22 cellular contexts compared by ENCODE assay signal in the genomic region with DNA sequence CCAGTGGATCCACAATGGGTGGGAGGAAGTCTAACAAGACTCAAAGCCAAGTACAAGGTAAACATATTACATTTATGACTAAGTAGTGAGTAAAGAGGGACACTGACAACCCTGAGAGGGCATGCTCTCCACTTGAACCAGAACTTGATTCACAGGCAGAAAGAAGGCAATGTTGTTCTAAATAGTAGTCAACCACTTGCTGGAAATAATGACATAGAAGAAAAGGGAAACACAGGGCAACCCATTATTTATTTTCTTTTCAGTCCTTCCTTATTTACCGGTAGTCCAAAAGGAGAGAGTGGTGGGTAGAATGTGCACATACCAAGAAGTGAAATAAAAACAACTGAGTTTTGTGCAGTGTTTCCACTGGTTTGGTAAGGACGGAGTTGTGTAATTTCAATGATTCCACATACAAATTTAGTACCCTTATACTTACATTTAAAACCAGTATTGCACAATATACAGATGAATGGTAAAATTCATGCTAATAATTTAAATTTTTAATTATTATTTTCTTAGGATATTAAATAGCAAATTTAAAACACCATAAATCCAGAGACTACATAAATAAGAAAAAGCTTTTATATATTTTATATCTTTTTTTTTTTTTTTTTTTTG.
DNase-seq lines count a peak whose midpoint lies in the region; ATAC-seq and TF ChIP-seq lines count a peak whose summit lies in the region.
"Had no signal": no experiment of that assay in that cellular context is flagged by ENCODE, and none has a peak within 500 bp of the region (broad histone marks: within the 10 kb centered on the region; RNA-seq: fewer than 3 reads in every experiment).

No MANE protein-coding gene starts in this region.

- DNase-seq in ELR (ENCODE audit: low read depth) (peak; percentile 38), NCI-H226 (peak; percentile 7), choroid plexus epithelial cell (ENCODE audit: low read depth) (peak; percentile 44), osteoblast (ENCODE audit: insufficient read length, low spot score, missing footprints) (peak; percentile 80), pons (ENCODE audit: low spot score) (no peak)
- DNase-seq: activated CD4-positive, alpha-beta T cell treated with anti-CD3 and anti-CD28 coated beads for 48 hours; activated CD8-positive, alpha-beta memory T cell treated with anti-CD3 and anti-CD28 coated beads, Interleukin-2, amount 10 ng/mL, durations not matched to agents 7 days and 5 days; activated naive CD4-positive, alpha-beta T cell treated with Interleukin-2 at 50 U/mL for 16 hours; activated T-cell treated with anti-CD3 and anti-CD28 coated beads, Interleukin-2, amount 50 U/mL, for 72 hours; Calu3; central memory CD4-positive, alpha-beta T cell; dermis blood vessel endothelial cell; heart right ventricle; KG1; left colon; MV-4-11; NCI-H2171; NCI-H526; stimulated activated naive CD8-positive, alpha-beta T cell treated with anti-CD3 and anti-CD28 coated beads, Interleukin-15, Interleukin-2, amounts not matched to agents 100 U/mL and 50 U/mL, for 24 hours had no signal

- no peaks in the 10 kb centered on the region for H3K27me3 ChIP-seq in osteoblast (ENCODE audit: insufficient read depth, low read length)
- H3K27me3 ChIP-seq: heart right ventricle, neutrophil had no signal

- no peaks in the 10 kb centered on the region for H3K36me3 ChIP-seq in osteoblast (ENCODE audit: insufficient read depth, low read length)
- H3K36me3 ChIP-seq: heart right ventricle, neutrophil had no signal

- H3K4me3 ChIP-seq in choroid plexus epithelial cell (ENCODE audit: low read depth, low read length) (no peak overlapping the region), osteoblast (ENCODE audit: insufficient read depth, low read length) (no peak overlapping the region)
- H3K4me3 ChIP-seq: heart right ventricle had no signal

- ATAC-seq in GM21390 (IDR thresholded peaks at IDR 0.05; ENCODE audit: unreplicated experiment), result no peak
- ATAC-seq in GM18517 (IDR thresholded peaks at IDR 0.05; ENCODE audit: unreplicated experiment), result no peak
- ATAC-seq: activated CD8-positive, alpha-beta memory T cell treated with anti-CD3 and anti-CD28 coated beads, Interleukin-2, amount 10 ng/mL, durations not matched to agents 7 days and 5 days; activated T-cell treated with anti-CD3 and anti-CD28 coated beads, Interleukin-2, amount 50 U/mL, for 72 hours; heart right ventricle; left colon; stimulated activated naive CD8-positive, alpha-beta T cell treated with anti-CD3 and anti-CD28 coated beads, Interleukin-15, Interleukin-2, amounts not matched to agents 100 U/mL and 50 U/mL, for 24 hours had no signal

- no peaks in the 10 kb centered on the region for H3K79me2 ChIP-seq in osteoblast (ENCODE audit: insufficient read depth, low read length)

- H3K4me2 ChIP-seq in osteoblast (ENCODE audit: insufficient read depth, low read length), result peak overlapping the region; percentile 9

- no peaks in the 10 kb centered on the region for H4K20me1 ChIP-seq in osteoblast (ENCODE audit: insufficient read depth, low read length)

- H3K4me1 ChIP-seq in osteoblast (ENCODE audit: insufficient read depth, low read length), result peaks cover 6% of the 10 kb centered on the region

- no peaks in the 10 kb centered on the region for H3K9me3 ChIP-seq in osteoblast (ENCODE audit: low read depth, low read length)
- H3K9me3 ChIP-seq: neutrophil had no signal

- no peak overlapping the region for H3K27ac ChIP-seq in osteoblast (ENCODE audit: low read depth, low read length)
- H3K27ac ChIP-seq: heart right ventricle, neutrophil had no signal

- H2AFZ ChIP-seq in osteoblast (ENCODE audit: low read length), result no peak overlapping the region

- TF ChIP-seq CTCF in choroid plexus epithelial cell (conservative IDR thresholded peaks at IDR 0.05; ENCODE audit: low read depth, low read length), result no peak
- no peak for TF ChIP-seq CTCF in osteoblast (IDR thresholded peaks at IDR 0.05; ENCODE audit: extremely low read depth, low read depth, low read length)
